In genomic region chr14:34055545-34055944, GRCh38 we compare ENCODE assay signal across 24 cellular contexts.
DNase-seq lines count a peak whose midpoint lies in the region; ATAC-seq, FAIRE-seq and TF ChIP-seq lines count a peak whose summit lies in the region.
"Had no signal": no experiment of that assay in that cellular context is flagged by ENCODE, and none has a peak within 500 bp of the region (broad histone marks: within the 10 kb centered on the region; RNA-seq: fewer than 3 reads in every experiment).

No MANE protein-coding gene starts in this region.

- no peak for TF ChIP-seq EP300 in HepG2 (IDR thresholded peaks at IDR 0.05; ENCODE audit: low read depth in 2 of 2, low read length in 2 of 2)
- TF ChIP-seq EP300 in HepG2 (CRISPR knock-in tag; IDR thresholded peaks at IDR 0.05; ENCODE audit: borderline replicate concordance): no peak

- no peak for TF ChIP-seq CTCF in HepG2 (CRISPR knock-in tag; IDR thresholded peaks at IDR 0.05)
- no peak for TF ChIP-seq CTCF in right lobe of liver (IDR thresholded peaks at IDR 0.05)
- TF ChIP-seq CTCF in osteoblast (IDR thresholded peaks at IDR 0.05; ENCODE audit: extremely low read depth, low read depth, low read length): no peak
- TF ChIP-seq CTCF in left ventricle myocardium inferior (IDR thresholded peaks at IDR 0.05; ENCODE audit: borderline replicate concordance): no peak

- DNase-seq in NCI-H2029 (lab: John Stamatoyannopoulos, UW) (peak; percentile 32), NCI-H2029 treated with DMSO at 0.1 percent for 48 hours (lab: John Stamatoyannopoulos, UW) (no peak), HepG2 (ENCODE audit: low spot score) (no peak), right lobe of liver (no peak), osteoblast (ENCODE audit: insufficient read length, low spot score, missing footprints) (peak; percentile 44), left ventricle myocardium inferior (no peak)
- no peak for DNase-seq in activated CD4-positive, CD25-positive, alpha-beta regulatory T cell (lab: John Stamatoyannopoulos, UW)
- DNase-seq: CD8-positive, alpha-beta T cell; DMS79 treated with DMSO at 0.1 percent for 48 hours; GF-D8; Kasumi-1; MV-4-11; NCI-H1105 treated with DMSO at 0.1 percent for 48 hours; NCI-H146; NCI-H1930; NCI-H524; NCI-H748 treated with DMSO at 0.1 percent for 48 hours; Right ventricle myocardium superior had no signal

- H3K79me2 ChIP-seq in HepG2 (ENCODE audit: insufficient read depth, low read length) (no peaks in the 10 kb centered on the region), osteoblast (ENCODE audit: insufficient read depth, low read length) (no peaks in the 10 kb centered on the region)

- ATAC-seq in HepG2: no peak
- no peak for ATAC-seq in right lobe of liver
- ATAC-seq: CD8-positive, alpha-beta T cell; HCT116 had no signal

- TF ChIP-seq RAD21 in HepG2 (CRISPR knock-in tag; IDR thresholded peaks at IDR 0.05): no peak

- H3K9me3 ChIP-seq in HepG2 (ENCODE audit: low read length) (no peaks in the 10 kb centered on the region), right lobe of liver (no peaks in the 10 kb centered on the region), osteoblast (ENCODE audit: low read depth, low read length) (no peaks in the 10 kb centered on the region), left ventricle myocardium inferior (replicated peaks) (no peaks in the 10 kb centered on the region)
- H3K9me3 ChIP-seq: SJSA1 had no signal

- no peak for TF ChIP-seq POLR2A in HepG2 (IDR thresholded peaks at IDR 0.05; ENCODE audit: insufficient read depth in 1 of 2, low read depth in 2 of 2, low read length in 2 of 2)
- no peak for TF ChIP-seq POLR2A in right lobe of liver (IDR thresholded peaks at IDR 0.05)

- H3K4me1 ChIP-seq in HepG2 (ENCODE audit: insufficient read depth, low read length) (peaks cover 82% of the 10 kb centered on the region), right lobe of liver (no peaks in the 10 kb centered on the region), osteoblast (ENCODE audit: insufficient read depth, low read length) (no peaks in the 10 kb centered on the region), left ventricle myocardium inferior (peaks cover 34% of the 10 kb centered on the region)

- H3K4me3 ChIP-seq in HepG2 (replicated peaks in 1 of 3; ENCODE audit: insufficient read depth in 1 of 3, low read depth in 2 of 3, low read length in 3 of 3) (no peak overlapping the region), right lobe of liver (no peak overlapping the region), osteoblast (ENCODE audit: insufficient read depth, low read length) (no peak overlapping the region), left ventricle myocardium inferior (no peak overlapping the region)
- H3K4me3 ChIP-seq: SJSA1 had no signal

- no peak overlapping the region for H3K27ac ChIP-seq in HepG2 (ENCODE audit: extremely low read length, insufficient read depth, low read length)
- H3K27ac ChIP-seq in right lobe of liver: no peak overlapping the region
- H3K27ac ChIP-seq in osteoblast (ENCODE audit: low read depth, low read length): no peak overlapping the region
- no peak overlapping the region for H3K27ac ChIP-seq in left ventricle myocardium inferior (replicated peaks)
- H3K27ac ChIP-seq: 22Rv1, C4-2B, SJSA1 had no signal

- no TSS peak for BruUV-seq in HepG2 (replicated peaks; lab: Mats Ljungman, UMichigan)

- H3K9ac ChIP-seq in HepG2 (ENCODE audit: insufficient read depth, low read depth, low read length): no peak overlapping the region

- H3K36me3 ChIP-seq in HepG2 (replicated peaks in 1 of 2; ENCODE audit: control insufficient read depth in 1 of 2, insufficient read depth in 2 of 2, low read length in 2 of 2) (no peaks in the 10 kb centered on the region), right lobe of liver (no peaks in the 10 kb centered on the region), osteoblast (ENCODE audit: insufficient read depth, low read length) (no peaks in the 10 kb centered on the region), left ventricle myocardium inferior (no peaks in the 10 kb centered on the region)
- H3K36me3 ChIP-seq: SJSA1 had no signal

- CTCF ChIA-PET in HepG2 (lab: Yijun Ruan, JAX; ENCODE audit: low intra/inter-chr PET ratio, low total read pairs): no interaction called here

- in situ Hi-C loops in HepG2 (cut with HindIII; ENCODE audit: extremely low pct_ligation_motif_present, low pct_unique_long_range_greater_than_20kb): no loop called here

- H3K27me3 ChIP-seq in HepG2 (ENCODE audit: control insufficient read depth in 1 of 2, insufficient read depth in 2 of 2, low read length in 2 of 2) (peaks cover 0 to 2% of the 10 kb centered on the region in 2 experiments; a peak in 2 of 5 replicates), right lobe of liver (no peaks in the 10 kb centered on the region), osteoblast (ENCODE audit: insufficient read depth, low read length) (no peaks in the 10 kb centered on the region), left ventricle myocardium inferior (ENCODE audit: low read depth) (no peaks in the 10 kb centered on the region)
- H3K27me3 ChIP-seq: SJSA1 had no signal

- FAIRE-seq in HepG2 (lab: Jason Lieb, UNC): no peak
- FAIRE-seq: GM12892, H1 had no signal

- H4K20me1 ChIP-seq in HepG2 (ENCODE audit: insufficient read depth, low read length) (no peaks in the 10 kb centered on the region), osteoblast (ENCODE audit: insufficient read depth, low read length) (no peaks in the 10 kb centered on the region)

- no peak overlapping the region for H3K4me2 ChIP-seq in HepG2 (ENCODE audit: low read depth, low read length)
- no peak overlapping the region for H3K4me2 ChIP-seq in osteoblast (ENCODE audit: insufficient read depth, low read length)

- H2AFZ ChIP-seq in HepG2 (ENCODE audit: low read length): no peak overlapping the region
- no peak overlapping the region for H2AFZ ChIP-seq in osteoblast (ENCODE audit: low read length)

- POLR2A ChIA-PET in HepG2 (lab: Yijun Ruan, JAX): interaction anchor here (1.2 to 1.9 kb wide), 3 partner anchors 12 to 32 kb away, joined by 3 to 8 read pairs (median 4); no protein-coding TSS in a partner anchor

- intact Hi-C loops in HepG2 (cut with micrococcal nuclease; ENCODE audit: unreplicated experiment) (no loop called here), right lobe of liver (cut with DNase I) (no loop called here), left ventricle myocardium inferior (cut with micrococcal nuclease) (loop anchor here (10.0 kb wide), 1 partner anchor 111 kb away; no protein-coding TSS in a partner anchor)

TF ChIP-seq in HepG2, 621 proteins besides CTCF, POLR2A, EP300 and RAD21:
- no peak for TF ChIP-seq MED1 (CRISPR knock-in tag; IDR thresholded peaks at IDR 0.05)
- TF ChIP-seq SOX13 (IDR thresholded peaks at IDR 0.05): no peak
- peak in 1 of 2 experiments; percentile 11; a peak in 1 of 4 replicates for TF ChIP-seq SOX13 (CRISPR knock-in tag; conservative IDR thresholded peaks at IDR 0.05 in 1 of 2, IDR thresholded peaks at IDR 0.05 in 1 of 2)
- TF ChIP-seq SIN3B (IDR thresholded peaks at IDR 0.05; ENCODE audit: low read length): no peak
- peak; percentile 10; the same call in 1 of the 2 replicates for TF ChIP-seq CEBPG (CRISPR knock-in tag; IDR thresholded peaks at IDR 0.05)
- TF ChIP-seq CEBPB (IDR thresholded peaks at IDR 0.05; ENCODE audit: borderline replicate concordance, low read depth, low read length): peak; percentile 51; the same call in 1 of the 2 replicates
- 0 out of 2 replicates have a peak, but pooled peaks have one; percentile 14 for TF ChIP-seq HMG20A (CRISPR knock-in tag; IDR thresholded peaks at IDR 0.05; ENCODE audit: borderline replicate concordance)

Comparison
In these comparisons a context has a peak if more than half of its experiments do, and no peak if none do; other contexts are left out.
1. DNase-seq: peak in NCI-H2029 (single experiment) and osteoblast (single experiment); none in NCI-H2029 treated with DMSO at 0.1 percent for 48 hours (single experiment), HepG2 (single experiment), right lobe of liver (0 of 3), activated CD4-positive, CD25-positive, alpha-beta regulatory T cell (0 of 4) and left ventricle myocardium inferior (single experiment).